In the genomic region with DNA sequence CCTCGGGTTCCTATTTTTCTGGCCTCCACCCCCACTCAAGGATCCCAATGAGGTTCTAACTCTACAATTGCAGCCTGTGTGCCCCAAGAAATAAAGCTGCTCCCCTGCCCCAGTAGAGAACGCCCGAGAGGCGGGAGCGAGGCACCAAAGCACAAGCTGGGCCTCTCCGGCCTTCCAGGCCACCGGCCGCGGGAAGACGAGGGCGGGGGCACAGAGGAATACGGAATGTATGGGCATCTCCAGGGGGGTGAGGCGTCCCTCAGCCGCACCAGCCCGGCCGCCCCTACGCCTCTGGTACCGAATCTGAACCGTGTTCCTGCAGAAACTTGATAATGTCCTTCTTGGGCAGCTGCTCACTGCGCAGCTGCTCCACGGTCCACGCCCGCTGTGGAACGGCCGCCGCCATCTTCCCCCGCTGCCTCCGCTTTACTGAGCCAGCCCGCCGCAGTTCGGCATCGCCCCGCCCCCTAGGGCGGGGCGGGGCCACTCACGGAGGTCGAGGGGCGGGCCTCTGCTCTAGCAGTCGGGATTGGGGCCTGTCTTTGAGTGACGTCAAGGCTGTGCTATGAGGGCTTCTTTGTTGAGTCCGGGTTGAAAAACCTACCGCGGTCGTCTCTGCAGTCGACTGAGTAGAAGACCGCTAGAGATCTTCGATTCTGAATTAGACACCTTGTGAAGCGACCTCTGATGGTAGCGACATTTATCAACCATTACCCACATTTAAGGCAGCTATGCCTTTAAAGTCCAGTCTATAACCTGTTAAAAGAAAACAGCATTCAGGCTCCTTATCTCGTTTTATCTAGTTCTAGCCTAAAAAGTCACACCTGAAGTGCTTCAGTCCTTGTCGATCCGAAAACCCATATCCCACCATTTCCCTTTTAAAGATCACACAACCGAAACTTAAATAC, we compare ENCODE assay signal across 1 cellular context.
TF ChIP-seq lines count a peak whose summit lies in the region.

Gene FKBP3, minus strand, starts transcription at position 431 of the 908 bp plus-strand sequence. Its CDS starts 25 bp downstream, at position 406.

TF ChIP-seq in GM12878, 131 proteins besides CTCF, POLR2A, EP300 and RAD21 (continued from another document and continues in another):
- TF ChIP-seq, protein P1, sequence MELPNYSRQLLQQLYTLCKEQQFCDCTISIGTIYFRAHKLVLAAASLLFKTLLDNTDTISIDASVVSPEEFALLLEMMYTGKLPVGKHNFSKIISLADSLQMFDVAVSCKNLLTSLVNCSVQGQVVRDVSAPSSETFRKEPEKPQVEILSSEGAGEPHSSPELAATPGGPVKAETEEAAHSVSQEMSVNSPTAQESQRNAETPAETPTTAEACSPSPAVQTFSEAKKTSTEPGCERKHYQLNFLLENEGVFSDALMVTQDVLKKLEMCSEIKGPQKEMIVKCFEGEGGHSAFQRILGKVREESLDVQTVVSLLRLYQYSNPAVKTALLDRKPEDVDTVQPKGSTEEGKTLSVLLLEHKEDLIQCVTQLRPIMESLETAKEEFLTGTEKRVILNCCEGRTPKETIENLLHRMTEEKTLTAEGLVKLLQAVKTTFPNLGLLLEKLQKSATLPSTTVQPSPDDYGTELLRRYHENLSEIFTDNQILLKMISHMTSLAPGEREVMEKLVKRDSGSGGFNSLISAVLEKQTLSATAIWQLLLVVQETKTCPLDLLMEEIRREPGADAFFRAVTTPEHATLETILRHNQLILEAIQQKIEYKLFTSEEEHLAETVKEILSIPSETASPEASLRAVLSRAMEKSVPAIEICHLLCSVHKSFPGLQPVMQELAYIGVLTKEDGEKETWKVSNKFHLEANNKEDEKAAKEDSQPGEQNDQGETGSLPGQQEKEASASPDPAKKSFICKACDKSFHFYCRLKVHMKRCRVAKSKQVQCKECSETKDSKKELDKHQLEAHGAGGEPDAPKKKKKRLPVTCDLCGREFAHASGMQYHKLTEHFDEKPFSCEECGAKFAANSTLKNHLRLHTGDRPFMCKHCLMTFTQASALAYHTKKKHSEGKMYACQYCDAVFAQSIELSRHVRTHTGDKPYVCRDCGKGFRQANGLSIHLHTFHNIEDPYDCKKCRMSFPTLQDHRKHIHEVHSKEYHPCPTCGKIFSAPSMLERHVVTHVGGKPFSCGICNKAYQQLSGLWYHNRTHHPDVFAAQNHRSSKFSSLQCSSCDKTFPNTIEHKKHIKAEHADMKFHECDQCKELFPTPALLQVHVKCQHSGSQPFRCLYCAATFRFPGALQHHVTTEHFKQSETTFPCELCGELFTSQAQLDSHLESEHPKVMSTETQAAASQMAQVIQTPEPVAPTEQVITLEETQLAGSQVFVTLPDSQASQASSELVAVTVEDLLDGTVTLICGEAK (IDR thresholded peaks at IDR 0.05; ENCODE audit: borderline replicate concordance) = peak; percentile 69; the same call in 1 of the 2 replicates
- peak; percentile 40 for TF ChIP-seq BACH1 (IDR thresholded peaks at IDR 0.05; ENCODE audit: borderline replicate concordance)
- TF ChIP-seq, protein P2, sequence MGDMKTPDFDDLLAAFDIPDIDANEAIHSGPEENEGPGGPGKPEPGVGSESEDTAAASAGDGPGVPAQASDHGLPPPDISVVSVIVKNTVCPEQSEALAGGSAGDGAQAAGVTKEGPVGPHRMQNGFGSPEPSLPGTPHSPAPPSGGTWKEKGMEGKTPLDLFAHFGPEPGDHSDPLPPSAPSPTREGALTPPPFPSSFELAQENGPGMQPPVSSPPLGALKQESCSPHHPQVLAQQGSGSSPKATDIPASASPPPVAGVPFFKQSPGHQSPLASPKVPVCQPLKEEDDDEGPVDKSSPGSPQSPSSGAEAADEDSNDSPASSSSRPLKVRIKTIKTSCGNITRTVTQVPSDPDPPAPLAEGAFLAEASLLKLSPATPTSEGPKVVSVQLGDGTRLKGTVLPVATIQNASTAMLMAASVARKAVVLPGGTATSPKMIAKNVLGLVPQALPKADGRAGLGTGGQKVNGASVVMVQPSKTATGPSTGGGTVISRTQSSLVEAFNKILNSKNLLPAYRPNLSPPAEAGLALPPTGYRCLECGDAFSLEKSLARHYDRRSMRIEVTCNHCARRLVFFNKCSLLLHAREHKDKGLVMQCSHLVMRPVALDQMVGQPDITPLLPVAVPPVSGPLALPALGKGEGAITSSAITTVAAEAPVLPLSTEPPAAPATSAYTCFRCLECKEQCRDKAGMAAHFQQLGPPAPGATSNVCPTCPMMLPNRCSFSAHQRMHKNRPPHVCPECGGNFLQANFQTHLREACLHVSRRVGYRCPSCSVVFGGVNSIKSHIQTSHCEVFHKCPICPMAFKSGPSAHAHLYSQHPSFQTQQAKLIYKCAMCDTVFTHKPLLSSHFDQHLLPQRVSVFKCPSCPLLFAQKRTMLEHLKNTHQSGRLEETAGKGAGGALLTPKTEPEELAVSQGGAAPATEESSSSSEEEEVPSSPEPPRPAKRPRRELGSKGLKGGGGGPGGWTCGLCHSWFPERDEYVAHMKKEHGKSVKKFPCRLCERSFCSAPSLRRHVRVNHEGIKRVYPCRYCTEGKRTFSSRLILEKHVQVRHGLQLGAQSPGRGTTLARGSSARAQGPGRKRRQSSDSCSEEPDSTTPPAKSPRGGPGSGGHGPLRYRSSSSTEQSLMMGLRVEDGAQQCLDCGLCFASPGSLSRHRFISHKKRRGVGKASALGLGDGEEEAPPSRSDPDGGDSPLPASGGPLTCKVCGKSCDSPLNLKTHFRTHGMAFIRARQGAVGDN (IDR thresholded peaks at IDR 0.05) = peak; percentile 60
- TF ChIP-seq STAT1 (conservative IDR thresholded peaks at IDR 0.05) = peak; percentile 76; the same call in 1 of the 2 replicates
- TF ChIP-seq TCF7 (IDR thresholded peaks at IDR 0.05; ENCODE audit: borderline replicate concordance) = no peak; the same call in 1 of the 2 replicates
- peak in 1 of 2 experiments; percentile 55; a peak in 2 of 3 replicates for TF ChIP-seq EGR1 (IDR thresholded peaks at IDR 0.05; ENCODE audit: borderline replicate concordance in 1 of 2, low read depth in 2 of 2, low read length in 2 of 2)
- peak; percentile 63 for TF ChIP-seq MYC (IDR thresholded peaks at IDR 0.05; ENCODE audit: insufficient read depth, insufficient read length, insufficient replicate concordance, low read length, severe bottlenecking)
- TF ChIP-seq, protein P3, sequence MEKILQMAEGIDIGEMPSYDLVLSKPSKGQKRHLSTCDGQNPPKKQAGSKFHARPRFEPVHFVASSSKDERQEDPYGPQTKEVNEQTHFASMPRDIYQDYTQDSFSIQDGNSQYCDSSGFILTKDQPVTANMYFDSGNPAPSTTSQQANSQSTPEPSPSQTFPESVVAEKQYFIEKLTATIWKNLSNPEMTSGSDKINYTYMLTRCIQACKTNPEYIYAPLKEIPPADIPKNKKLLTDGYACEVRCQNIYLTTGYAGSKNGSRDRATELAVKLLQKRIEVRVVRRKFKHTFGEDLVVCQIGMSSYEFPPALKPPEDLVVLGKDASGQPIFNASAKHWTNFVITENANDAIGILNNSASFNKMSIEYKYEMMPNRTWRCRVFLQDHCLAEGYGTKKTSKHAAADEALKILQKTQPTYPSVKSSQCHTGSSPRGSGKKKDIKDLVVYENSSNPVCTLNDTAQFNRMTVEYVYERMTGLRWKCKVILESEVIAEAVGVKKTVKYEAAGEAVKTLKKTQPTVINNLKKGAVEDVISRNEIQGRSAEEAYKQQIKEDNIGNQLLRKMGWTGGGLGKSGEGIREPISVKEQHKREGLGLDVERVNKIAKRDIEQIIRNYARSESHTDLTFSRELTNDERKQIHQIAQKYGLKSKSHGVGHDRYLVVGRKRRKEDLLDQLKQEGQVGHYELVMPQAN (conservative IDR thresholded peaks at IDR 0.05) = peak; percentile 78
- TF ChIP-seq, protein P4, sequence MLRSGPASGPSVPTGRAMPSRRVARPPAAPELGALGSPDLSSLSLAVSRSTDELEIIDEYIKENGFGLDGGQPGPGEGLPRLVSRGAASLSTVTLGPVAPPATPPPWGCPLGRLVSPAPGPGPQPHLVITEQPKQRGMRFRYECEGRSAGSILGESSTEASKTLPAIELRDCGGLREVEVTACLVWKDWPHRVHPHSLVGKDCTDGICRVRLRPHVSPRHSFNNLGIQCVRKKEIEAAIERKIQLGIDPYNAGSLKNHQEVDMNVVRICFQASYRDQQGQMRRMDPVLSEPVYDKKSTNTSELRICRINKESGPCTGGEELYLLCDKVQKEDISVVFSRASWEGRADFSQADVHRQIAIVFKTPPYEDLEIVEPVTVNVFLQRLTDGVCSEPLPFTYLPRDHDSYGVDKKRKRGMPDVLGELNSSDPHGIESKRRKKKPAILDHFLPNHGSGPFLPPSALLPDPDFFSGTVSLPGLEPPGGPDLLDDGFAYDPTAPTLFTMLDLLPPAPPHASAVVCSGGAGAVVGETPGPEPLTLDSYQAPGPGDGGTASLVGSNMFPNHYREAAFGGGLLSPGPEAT (IDR thresholded peaks at IDR 0.05; ENCODE audit: low read depth) = peak; percentile 99
- peak; percentile 62 for TF ChIP-seq CBFB (IDR thresholded peaks at IDR 0.05; ENCODE audit: low read depth)
- peak; percentile 46; the same call in 1 of the 2 replicates for TF ChIP-seq NFIC (IDR thresholded peaks at IDR 0.05; ENCODE audit: low read depth, low read length)
- peak; percentile 65 for TF ChIP-seq CREM (IDR thresholded peaks at IDR 0.05; ENCODE audit: low read depth)
- no peak for TF ChIP-seq ZZZ3 (IDR thresholded peaks at IDR 0.05; ENCODE audit: control insufficient read depth, insufficient read length, low read depth)
- TF ChIP-seq SPI1 (IDR thresholded peaks at IDR 0.05; ENCODE audit: borderline replicate concordance, insufficient read depth, low read depth, low read length) = no peak
- TF ChIP-seq ATF2 (IDR thresholded peaks at IDR 0.05; ENCODE audit: low read length) = 0 out of 2 replicates have a peak, but pooled peaks have one; percentile 48
- peak; percentile 96 for TF ChIP-seq SREBF1 (IDR thresholded peaks at IDR 0.05; ENCODE audit: low read length)
- 0 out of 4 replicates have a peak, but pooled peaks of 1 of the 2 experiments have one; percentile 43 for TF ChIP-seq SRF (IDR thresholded peaks at IDR 0.05; ENCODE audit: low read depth in 2 of 2, low read length in 2 of 2)
- TF ChIP-seq NFXL1 (IDR thresholded peaks at IDR 0.05; ENCODE audit: borderline replicate concordance) = no peak
- TF ChIP-seq DPF2 (IDR thresholded peaks at IDR 0.05) = peak; percentile 75; the same call in 1 of the 2 replicates
- TF ChIP-seq WRNIP1 (IDR thresholded peaks at IDR 0.05; ENCODE audit: borderline replicate concordance, low read depth, low read length) = 0 out of 2 replicates have a peak, but pooled peaks have one; percentile 50
- peak; percentile 69 for TF ChIP-seq NR2F1 (conservative IDR thresholded peaks at IDR 0.05)
- TF ChIP-seq PML (IDR thresholded peaks at IDR 0.05; ENCODE audit: low read length) = peak; percentile 77
- TF ChIP-seq, protein P5, sequence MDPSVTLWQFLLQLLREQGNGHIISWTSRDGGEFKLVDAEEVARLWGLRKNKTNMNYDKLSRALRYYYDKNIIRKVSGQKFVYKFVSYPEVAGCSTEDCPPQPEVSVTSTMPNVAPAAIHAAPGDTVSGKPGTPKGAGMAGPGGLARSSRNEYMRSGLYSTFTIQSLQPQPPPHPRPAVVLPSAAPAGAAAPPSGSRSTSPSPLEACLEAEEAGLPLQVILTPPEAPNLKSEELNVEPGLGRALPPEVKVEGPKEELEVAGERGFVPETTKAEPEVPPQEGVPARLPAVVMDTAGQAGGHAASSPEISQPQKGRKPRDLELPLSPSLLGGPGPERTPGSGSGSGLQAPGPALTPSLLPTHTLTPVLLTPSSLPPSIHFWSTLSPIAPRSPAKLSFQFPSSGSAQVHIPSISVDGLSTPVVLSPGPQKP (IDR thresholded peaks at IDR 0.05; ENCODE audit: low read depth, low read length) = no peak; the same call in 1 of the 2 replicates
- 0 out of 2 replicates have a peak, but pooled peaks have one; percentile 64 for TF ChIP-seq SMAD5 (IDR thresholded peaks at IDR 0.05; ENCODE audit: low read depth)
- no peak for TF ChIP-seq MYB (IDR thresholded peaks at IDR 0.05; ENCODE audit: borderline replicate concordance, low read depth, low read length)
- peak; percentile 97 for TF ChIP-seq JUND (IDR thresholded peaks at IDR 0.05; ENCODE audit: low read depth, low read length)
- TF ChIP-seq, protein P6, sequence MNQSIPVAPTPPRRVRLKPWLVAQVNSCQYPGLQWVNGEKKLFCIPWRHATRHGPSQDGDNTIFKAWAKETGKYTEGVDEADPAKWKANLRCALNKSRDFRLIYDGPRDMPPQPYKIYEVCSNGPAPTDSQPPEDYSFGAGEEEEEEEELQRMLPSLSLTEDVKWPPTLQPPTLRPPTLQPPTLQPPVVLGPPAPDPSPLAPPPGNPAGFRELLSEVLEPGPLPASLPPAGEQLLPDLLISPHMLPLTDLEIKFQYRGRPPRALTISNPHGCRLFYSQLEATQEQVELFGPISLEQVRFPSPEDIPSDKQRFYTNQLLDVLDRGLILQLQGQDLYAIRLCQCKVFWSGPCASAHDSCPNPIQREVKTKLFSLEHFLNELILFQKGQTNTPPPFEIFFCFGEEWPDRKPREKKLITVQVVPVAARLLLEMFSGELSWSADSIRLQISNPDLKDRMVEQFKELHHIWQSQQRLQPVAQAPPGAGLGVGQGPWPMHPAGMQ (IDR thresholded peaks at IDR 0.05; ENCODE audit: borderline replicate concordance) = no peak
- TF ChIP-seq CHD2 (IDR thresholded peaks at IDR 0.05; ENCODE audit: borderline replicate concordance, low read depth, low read length) = peak; percentile 87
- peak; percentile 91 for TF ChIP-seq RELA (IDR thresholded peaks at IDR 0.05; ENCODE audit: borderline replicate concordance, partially characterized antibody)
- TF ChIP-seq, protein P7, sequence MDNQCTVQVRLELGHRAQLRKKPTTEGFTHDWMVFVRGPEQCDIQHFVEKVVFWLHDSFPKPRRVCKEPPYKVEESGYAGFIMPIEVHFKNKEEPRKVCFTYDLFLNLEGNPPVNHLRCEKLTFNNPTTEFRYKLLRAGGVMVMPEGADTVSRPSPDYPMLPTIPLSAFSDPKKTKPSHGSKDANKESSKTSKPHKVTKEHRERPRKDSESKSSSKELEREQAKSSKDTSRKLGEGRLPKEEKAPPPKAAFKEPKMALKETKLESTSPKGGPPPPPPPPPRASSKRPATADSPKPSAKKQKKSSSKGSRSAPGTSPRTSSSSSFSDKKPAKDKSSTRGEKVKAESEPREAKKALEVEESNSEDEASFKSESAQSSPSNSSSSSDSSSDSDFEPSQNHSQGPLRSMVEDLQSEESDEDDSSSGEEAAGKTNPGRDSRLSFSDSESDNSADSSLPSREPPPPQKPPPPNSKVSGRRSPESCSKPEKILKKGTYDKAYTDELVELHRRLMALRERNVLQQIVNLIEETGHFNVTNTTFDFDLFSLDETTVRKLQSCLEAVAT (IDR thresholded peaks at IDR 0.05) = peak; percentile 98
- TF ChIP-seq IKZF1 (conservative IDR thresholded peaks at IDR 0.05) = peak; percentile 96
- peak; percentile 41; the same call in 1 of the 2 replicates for TF ChIP-seq ASH2L (IDR thresholded peaks at IDR 0.05; ENCODE audit: borderline replicate concordance, low read depth)
- no peak for TF ChIP-seq YBX1 (IDR thresholded peaks at IDR 0.05)
